Comparison of ENCODE assay signal across 16 cellular contexts in genomic region chr3:135161425-135161824, GRCh38.
DNase-seq lines count a peak whose midpoint lies in the region; TF ChIP-seq lines count a peak whose summit lies in the region.
"Had no signal": no experiment of that assay in that cellular context is flagged by ENCODE, and none has a peak within 500 bp of the region (broad histone marks: within the 10 kb centered on the region; RNA-seq: fewer than 3 reads in every experiment).

No MANE protein-coding gene starts in this region.

- TF ChIP-seq CTCF in endodermal cell (conservative IDR thresholded peaks at IDR 0.05) (peak; percentile 58), neural crest cell (conservative IDR thresholded peaks at IDR 0.05) (no peak), coronary artery (IDR thresholded peaks at IDR 0.05) (no peak)

- H3K9me3 ChIP-seq in NT2/D1 (ENCODE audit: insufficient read depth, low read length) = no peaks in the 10 kb centered on the region
- H3K9me3 ChIP-seq in endodermal cell (ENCODE audit: control insufficient read depth, low read length) = no peaks in the 10 kb centered on the region
- H3K9me3 ChIP-seq: A549, BE2C had no signal

- peaks cover 27% of the 10 kb centered on the region for H3K4me1 Mint-ChIP-seq in endodermal cell
- peaks cover 31% of the 10 kb centered on the region for H3K4me1 Mint-ChIP-seq in neural crest cell

- H3K36me3 Mint-ChIP-seq in endodermal cell (ENCODE audit: low read depth) (no peaks in the 10 kb centered on the region), neural crest cell (ENCODE audit: low read depth) (no peaks in the 10 kb centered on the region)
- H3K36me3 Mint-ChIP-seq: CD8-positive, alpha-beta T cell had no signal

- H3K9me3 Mint-ChIP-seq in endodermal cell (no peaks in the 10 kb centered on the region), neural crest cell (no peaks in the 10 kb centered on the region)
- H3K9me3 Mint-ChIP-seq: CD8-positive, alpha-beta T cell had no signal

- H3K9ac ChIP-seq in NT2/D1 (ENCODE audit: insufficient read length, low read depth) (no peak overlapping the region), endodermal cell (ENCODE audit: extremely low read depth, low read length, poor library complexity, severe bottlenecking) (no peak overlapping the region)

- H3K27me3 Mint-ChIP-seq in endodermal cell (ENCODE audit: insufficient read depth) (peaks cover 74% of the 10 kb centered on the region), neural crest cell (ENCODE audit: low read depth) (no peaks in the 10 kb centered on the region)

- H3K36me3 ChIP-seq in NT2/D1 (ENCODE audit: insufficient read depth, insufficient read length, low read length) = no peaks in the 10 kb centered on the region
- H3K36me3 ChIP-seq in endodermal cell (ENCODE audit: control insufficient read depth, insufficient read depth, low read length) = no peaks in the 10 kb centered on the region
- H3K36me3 ChIP-seq: BE2C had no signal

- peak; percentile 57 for DNase-seq in NT2/D1 (ENCODE audit: low read depth, low spot score)
- DNase-seq in endodermal cell = peak; percentile 64
- DNase-seq in neural crest cell (ENCODE audit: low read depth, low spot score) = no peak
- DNase-seq in NCI-H2081 treated with DMSO at 0.1 percent for 48 hours (lab: John Stamatoyannopoulos, UW) = no peak
- no peak for DNase-seq in coronary artery (ENCODE audit: low spot score)
- DNase-seq in SKM-1 (lab: John Stamatoyannopoulos, UW; ENCODE audit: unreplicated experiment) = no peak
- DNase-seq: BE2C; CD8-positive, alpha-beta T cell; COR-L47; DMS153; DMS79 treated with DMSO at 0.1 percent for 48 hours; EL; GDM1; H7 had no signal

- WGBS in endodermal cell (ENCODE audit: insufficient coverage in 1 of 2, insufficient read length in 1 of 2), 2 experiments = 74% methylated on average over 1 of the region's 1 CpG; no CpG with 5 or more reads in 1 of the 2 experiments

- H3K27ac Mint-ChIP-seq in endodermal cell (no peak overlapping the region), neural crest cell (ENCODE audit: unreplicated experiment) (peak overlapping the region; percentile 19)
- H3K27ac Mint-ChIP-seq: CD8-positive, alpha-beta T cell had no signal

- H3K4me1 ChIP-seq in NT2/D1 (ENCODE audit: insufficient read depth, insufficient read length) (peaks cover 2% of the 10 kb centered on the region), endodermal cell (ENCODE audit: control insufficient read depth, insufficient read depth, low read length) (peaks cover 2% of the 10 kb centered on the region)
- H3K4me1 ChIP-seq: A549 had no signal

- H3K4me3 ChIP-seq in NT2/D1 (ENCODE audit: insufficient read length, low read depth) (no peak overlapping the region), endodermal cell (ENCODE audit: low read length) (no peak overlapping the region), coronary artery (no peak overlapping the region)
- H3K4me3 ChIP-seq: A549 had no signal

- H3K27ac ChIP-seq in endodermal cell (ENCODE audit: low read depth, low read length) = peak overlapping the region; percentile 45
- no peak overlapping the region for H3K27ac ChIP-seq in coronary artery
- H3K27ac ChIP-seq: A549, C4-2B had no signal

- no peak overlapping the region for H3K4me3 Mint-ChIP-seq in endodermal cell
- H3K4me3 Mint-ChIP-seq in neural crest cell = no peak overlapping the region
- H3K4me3 Mint-ChIP-seq: CD8-positive, alpha-beta T cell had no signal

- H3K27me3 ChIP-seq in NT2/D1 (ENCODE audit: insufficient read depth, insufficient read length) = no peaks in the 10 kb centered on the region
- H3K27me3 ChIP-seq in endodermal cell (ENCODE audit: control insufficient read depth, insufficient read depth, low read length, poor library complexity, severe bottlenecking) = peaks cover 61% of the 10 kb centered on the region
- H3K27me3 ChIP-seq: BE2C had no signal

Comparison
In these comparisons a context has a peak if more than half of its experiments do, and no peak if none do; other contexts are left out.
1. DNase-seq: peak in NT2/D1 (single experiment) and endodermal cell (single experiment); none in neural crest cell (single experiment), NCI-H2081 treated with DMSO at 0.1 percent for 48 hours (single experiment), coronary artery (single experiment) and SKM-1 (single experiment).